Comparison of ENCODE assay signal across 8 cellular contexts in the genomic region with DNA sequence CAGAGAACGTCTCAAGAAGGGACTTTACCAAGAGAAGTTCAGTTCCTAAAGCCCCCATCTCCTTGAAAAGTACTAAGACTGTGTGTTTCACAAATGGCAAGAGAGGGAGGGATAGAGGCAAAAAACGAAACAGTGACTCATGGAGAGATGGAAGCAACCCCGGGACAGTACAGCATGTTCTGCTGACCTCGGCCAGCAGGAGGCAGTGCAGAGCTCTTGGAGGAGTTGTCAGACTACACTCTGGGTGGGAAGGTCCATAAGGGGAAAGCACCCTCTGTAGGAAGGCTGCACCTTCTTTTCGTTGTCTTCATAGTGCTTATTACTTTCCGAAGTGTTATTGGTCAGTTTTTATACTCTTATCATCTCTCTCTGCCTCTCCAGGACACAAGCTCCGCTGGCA.
DNase-seq lines count a peak whose midpoint lies in the region; ATAC-seq and TF ChIP-seq lines count a peak whose summit lies in the region.

No MANE protein-coding gene starts in this region.

- no peaks in the 10 kb centered on the region for H3K4me1 ChIP-seq in lung (ENCODE audit: control insufficient read depth in 2 of 2, insufficient read depth in 2 of 2, low read length in 2 of 2)

- H3K4me3 ChIP-seq in lung, result no peak overlapping the region

- POLR2A ChIA-PET in WTC11 (lab: Charles Lee), result no interaction called here

- H3K36me3 Mint-ChIP-seq in WTC11, result peaks cover under 1% of the 10 kb centered on the region; the same call in 1 of the 2 replicates
- H3K36me3 Mint-ChIP-seq in stimulated activated naive B cell treated with anti-CD40 and anti-IgM and Interleukin-4, amounts not matched to agents 10 μg/mL and 1 μg/mL and 100 μg/mL, for 72 hours, result no peaks in the 10 kb centered on the region

- DNase-seq in NOMO-1 (lab: John Stamatoyannopoulos, UW; ENCODE audit: unreplicated experiment in 2 of 2) (peak; percentile 23 to 30), NOMO-1 treated with dmso at 0.1 percent for 144 hours (lab: John Stamatoyannopoulos, UW; ENCODE audit: unreplicated experiment) (no peak), LHCN-M2 (ENCODE audit: low read depth) (peak; percentile 37), WTC11 (ENCODE audit: low spot score) (peak; percentile 88), lung (ENCODE audit: low spot score) (peak; percentile 41), GF-D8 (lab: John Stamatoyannopoulos, UW) (no peak)
- peak; percentile 47 for DNase-seq in central memory CD4-positive, alpha-beta T cell
- peak; percentile 46 for DNase-seq in stimulated activated naive B cell treated with anti-CD40 and anti-IgM and Interleukin-4, amounts not matched to agents 10 μg/mL and 1 μg/mL and 100 μg/mL, for 72 hours

- no peaks in the 10 kb centered on the region for H3K9me3 Mint-ChIP-seq in WTC11
- H3K9me3 Mint-ChIP-seq in stimulated activated naive B cell treated with anti-CD40 and anti-IgM and Interleukin-4, amounts not matched to agents 10 μg/mL and 1 μg/mL and 100 μg/mL, for 72 hours, result no peaks in the 10 kb centered on the region

- no peak overlapping the region for H3K27ac Mint-ChIP-seq in WTC11
- no peak overlapping the region for H3K27ac Mint-ChIP-seq in stimulated activated naive B cell treated with anti-CD40 and anti-IgM and Interleukin-4, amounts not matched to agents 10 μg/mL and 1 μg/mL and 100 μg/mL, for 72 hours

- H3K27me3 Mint-ChIP-seq in WTC11 (ENCODE audit: low read depth), result no peaks in the 10 kb centered on the region
- peaks cover 23 to 36% of the 10 kb centered on the region in 2 donors for H3K27me3 Mint-ChIP-seq in stimulated activated naive B cell treated with anti-CD40 and anti-IgM and Interleukin-4, amounts not matched to agents 10 μg/mL and 1 μg/mL and 100 μg/mL, for 72 hours

- no peak overlapping the region for H3K4me3 Mint-ChIP-seq in WTC11
- H3K4me3 Mint-ChIP-seq in stimulated activated naive B cell treated with anti-CD40 and anti-IgM and Interleukin-4, amounts not matched to agents 10 μg/mL and 1 μg/mL and 100 μg/mL, for 72 hours, result no peak overlapping the region

- ATAC-seq in WTC11 (peak; percentile 72), lung (ENCODE audit: insufficient read depth, low FRiP score) (peak; percentile 53)
- ATAC-seq in stimulated activated naive B cell treated with anti-CD40 and anti-IgM and Interleukin-4, amounts not matched to agents 10 μg/mL and 1 μg/mL and 100 μg/mL, for 72 hours (replicated peaks), result peak; percentile 79 to 92

- CTCF ChIA-PET in WTC11 (lab: Charles Lee), result interaction anchor here (0.5 to 3.4 kb wide), 42 partner anchors 9 to 797 kb away, joined by 3 to 32 read pairs (median 4); a partner anchor contains a TSS

- peaks cover 23% of the 10 kb centered on the region for H3K4me1 Mint-ChIP-seq in WTC11
- peaks cover 2 to 5% of the 10 kb centered on the region in 2 donors for H3K4me1 Mint-ChIP-seq in stimulated activated naive B cell treated with anti-CD40 and anti-IgM and Interleukin-4, amounts not matched to agents 10 μg/mL and 1 μg/mL and 100 μg/mL, for 72 hours

- TF ChIP-seq CTCF in WTC11 (IDR thresholded peaks at IDR 0.05) (peak; percentile 87), lung (IDR thresholded peaks at IDR 0.05; ENCODE audit: control extremely low read depth, extremely low read depth) (peak; percentile 19)

- WGBS in lung, 2 donors, result 42 to 44% methylated on average over 7 of the region's 7 CpGs

- H3K36me3 ChIP-seq in lung (ENCODE audit: control insufficient read depth in 2 of 2, insufficient read depth in 2 of 2, low read length in 2 of 2), result no peaks in the 10 kb centered on the region

- H3K9me3 ChIP-seq in lung (ENCODE audit: control insufficient read depth in 2 of 2, insufficient read depth in 1 of 2, low read length in 1 of 2), result no peaks in the 10 kb centered on the region

- H3K27ac ChIP-seq in lung (ENCODE audit: low read depth in 1 of 2, low read length in 1 of 2), result no peak overlapping the region

- no peaks in the 10 kb centered on the region for H3K27me3 ChIP-seq in lung (ENCODE audit: control insufficient read depth, insufficient read depth)

TF ChIP-seq in WTC11, 78 proteins besides CTCF, POLR2A, EP300 and RAD21:
- TF ChIP-seq JAZF1 (CRISPR knock-in tag; IDR thresholded peaks at IDR 0.05), result no peak
- TF ChIP-seq KAT7 (CRISPR knock-in tag; IDR thresholded peaks at IDR 0.05; ENCODE audit: borderline replicate concordance), result no peak
- TF ChIP-seq, protein P1, sequence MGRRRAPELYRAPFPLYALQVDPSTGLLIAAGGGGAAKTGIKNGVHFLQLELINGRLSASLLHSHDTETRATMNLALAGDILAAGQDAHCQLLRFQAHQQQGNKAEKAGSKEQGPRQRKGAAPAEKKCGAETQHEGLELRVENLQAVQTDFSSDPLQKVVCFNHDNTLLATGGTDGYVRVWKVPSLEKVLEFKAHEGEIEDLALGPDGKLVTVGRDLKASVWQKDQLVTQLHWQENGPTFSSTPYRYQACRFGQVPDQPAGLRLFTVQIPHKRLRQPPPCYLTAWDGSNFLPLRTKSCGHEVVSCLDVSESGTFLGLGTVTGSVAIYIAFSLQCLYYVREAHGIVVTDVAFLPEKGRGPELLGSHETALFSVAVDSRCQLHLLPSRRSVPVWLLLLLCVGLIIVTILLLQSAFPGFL (CRISPR knock-in tag; IDR thresholded peaks at IDR 0.05; ENCODE audit: borderline replicate concordance), result no peak
- TF ChIP-seq GTF2I (CRISPR knock-in tag; conservative IDR thresholded peaks at IDR 0.05), result no peak
- no peak for TF ChIP-seq ZNF396 (CRISPR knock-in tag; IDR thresholded peaks at IDR 0.05; ENCODE audit: borderline replicate concordance)
- no peak for TF ChIP-seq TEAD4 (CRISPR knock-in tag; IDR thresholded peaks at IDR 0.05)
- TF ChIP-seq RELA (CRISPR knock-in tag; IDR thresholded peaks at IDR 0.05; ENCODE audit: borderline replicate concordance), result no peak
- no peak for TF ChIP-seq SOX15 (CRISPR knock-in tag; IDR thresholded peaks at IDR 0.05)
- TF ChIP-seq, protein P2, sequence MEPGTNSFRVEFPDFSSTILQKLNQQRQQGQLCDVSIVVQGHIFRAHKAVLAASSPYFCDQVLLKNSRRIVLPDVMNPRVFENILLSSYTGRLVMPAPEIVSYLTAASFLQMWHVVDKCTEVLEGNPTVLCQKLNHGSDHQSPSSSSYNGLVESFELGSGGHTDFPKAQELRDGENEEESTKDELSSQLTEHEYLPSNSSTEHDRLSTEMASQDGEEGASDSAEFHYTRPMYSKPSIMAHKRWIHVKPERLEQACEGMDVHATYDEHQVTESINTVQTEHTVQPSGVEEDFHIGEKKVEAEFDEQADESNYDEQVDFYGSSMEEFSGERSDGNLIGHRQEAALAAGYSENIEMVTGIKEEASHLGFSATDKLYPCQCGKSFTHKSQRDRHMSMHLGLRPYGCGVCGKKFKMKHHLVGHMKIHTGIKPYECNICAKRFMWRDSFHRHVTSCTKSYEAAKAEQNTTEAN (CRISPR knock-in tag; IDR thresholded peaks at IDR 0.05), result no peak
- TF ChIP-seq NFYB (CRISPR knock-in tag; conservative IDR thresholded peaks at IDR 0.05; ENCODE audit: low read depth), result no peak
- TF ChIP-seq ETV6 (CRISPR knock-in tag; IDR thresholded peaks at IDR 0.05), result no peak

Comparison
In these comparisons a context has a peak if more than half of its experiments do, and no peak if none do; other contexts are left out.
1. DNase-seq: peak in NOMO-1 (2 of 2), LHCN-M2 (single experiment), WTC11 (single experiment), central memory CD4-positive, alpha-beta T cell (single experiment), lung (single experiment) and stimulated activated naive B cell treated with anti-CD40 and anti-IgM and Interleukin-4, amounts not matched to agents 10 μg/mL and 1 μg/mL and 100 μg/mL, for 72 hours (single experiment); none in NOMO-1 treated with dmso at 0.1 percent for 144 hours (single experiment) and GF-D8 (single experiment).
2. Peak in every context shown above with its lines, with median percentiles within 50 percentile points of each other: ATAC-seq.